Comparison of ENCODE assay signal across 14 cellular contexts in genomic region chr20:3696200-3696599, GRCh38. TPM values are rescaled to one million over a fixed set of nuclear protein-coding genes. Genes with fewer than 3 reads are reported as not detected.
A peak's percentile ranks its signal among the peaks of the same experiment; 100 is the strongest.
DNase-seq lines count a peak whose midpoint lies in the region; ATAC-seq and TF ChIP-seq lines count a peak whose summit lies in the region.
"Had no signal": no experiment of that assay in that cellular context is flagged by ENCODE, and none has a peak within 500 bp of the region (broad histone marks: within the 10 kb centered on the region; RNA-seq: fewer than 3 reads in every experiment).

No MANE protein-coding gene starts in this region.

- ATAC-seq in activated CD8-positive, alpha-beta T cell treated with anti-CD3 and anti-CD28 coated beads for 36 hours = no peak
- no peak for ATAC-seq in activated CD8-positive, alpha-beta T cell treated with anti-CD3 and anti-CD28 coated beads, Interleukin-2, amount 10 ng/mL, durations not matched to agents 7 days and 5 days
- ATAC-seq in HG03108 (IDR thresholded peaks at IDR 0.05; ENCODE audit: unreplicated experiment) = no peak
- ATAC-seq: effector memory CD8-positive, alpha-beta T cell had no signal

- TF ChIP-seq POLR2A in NB4 (IDR thresholded peaks at IDR 0.05; ENCODE audit: extremely low read depth, insufficient read length) (no peak), erythroblast (IDR thresholded peaks at IDR 0.05; ENCODE audit: low read length) (no peak), testis (IDR thresholded peaks at IDR 0.05) (no peak)

- H3K4me2 ChIP-seq in smooth muscle cell = no peak overlapping the region

- no peak overlapping the region for H3K4me3 ChIP-seq in NB4 (ENCODE audit: low read depth, low read length)
- H3K4me3 ChIP-seq in smooth muscle cell = no peak overlapping the region
- no peak overlapping the region for H3K4me3 ChIP-seq in testis

- no peaks in the 10 kb centered on the region for H3F3A ChIP-seq in smooth muscle cell (ENCODE audit: low read depth)

- no peaks in the 10 kb centered on the region for H3K4me1 Mint-ChIP-seq in activated CD8-positive, alpha-beta T cell treated with anti-CD3 and anti-CD28 coated beads for 36 hours (ENCODE audit: low read depth)
- H3K4me1 Mint-ChIP-seq in activated CD8-positive, alpha-beta T cell treated with anti-CD3 and anti-CD28 coated beads, Interleukin-2, amount 10 ng/mL, durations not matched to agents 7 days and 5 days (ENCODE audit: low read depth) = no peaks in the 10 kb centered on the region

- POLR2A ChIA-PET in activated CD8-positive, alpha-beta T cell treated with anti-CD3 and anti-CD28 coated beads for 36 hours (lab: Charles Lee) = no interaction called here
- POLR2A ChIA-PET in activated CD8-positive, alpha-beta T cell treated with anti-CD3 and anti-CD28 coated beads, Interleukin-2, amount 10 ng/mL, durations not matched to agents 7 days and 5 days (lab: Charles Lee) = no interaction called here

- H3K79me2 ChIP-seq in smooth muscle cell (ENCODE audit: low read depth) = no peaks in the 10 kb centered on the region

- 100% methylated on average over 1 of the region's 1 CpG for WGBS in smooth muscle cell (ENCODE audit: low lambda C conversion rate)
- WGBS in testis, 2 donors = 82 to 96% methylated on average over 1 of the region's 1 CpG

- DNase-seq in activated CD8-positive, alpha-beta T cell treated with anti-CD3 and anti-CD28 coated beads for 36 hours = peak; percentile 25
- DNase-seq in activated CD8-positive, alpha-beta T cell treated with anti-CD3 and anti-CD28 coated beads, Interleukin-2, amount 10 ng/mL, durations not matched to agents 7 days and 5 days = no peak
- peak; percentile 47 for DNase-seq in NB4 (ENCODE audit: low read depth)
- peak; percentile 33 to 42 for DNase-seq in erythroblast (lab: John Stamatoyannopoulos, UW)
- DNase-seq in smooth muscle cell (lab: John Stamatoyannopoulos, UW; ENCODE audit: unreplicated experiment) = no peak
- no peak for DNase-seq in testis
- DNase-seq in glomerular visceral epithelial cell (ENCODE audit: extremely low spot score) = no peak
- DNase-seq: activated naive CD4-positive, alpha-beta T cell treated with anti-CD3 and anti-CD28 coated beads, Interleukin-2, amount 50 U/mL, for 16 hours; effector memory CD8-positive, alpha-beta T cell; NCI-H1092 had no signal

- H3K4me3 Mint-ChIP-seq in activated CD8-positive, alpha-beta T cell treated with anti-CD3 and anti-CD28 coated beads for 36 hours = no peak overlapping the region
- no peak overlapping the region for H3K4me3 Mint-ChIP-seq in activated CD8-positive, alpha-beta T cell treated with anti-CD3 and anti-CD28 coated beads, Interleukin-2, amount 10 ng/mL, durations not matched to agents 7 days and 5 days
- H3K4me3 Mint-ChIP-seq: effector memory CD8-positive, alpha-beta T cell had no signal

- TF ChIP-seq CTCF in activated CD8-positive, alpha-beta T cell treated with anti-CD3 and anti-CD28 coated beads for 36 hours (IDR thresholded peaks at IDR 0.05) = peak; percentile 64
- TF ChIP-seq CTCF in NB4 (IDR thresholded peaks at IDR 0.05; ENCODE audit: low read depth, low read length) (peak; percentile 66), smooth muscle cell (IDR thresholded peaks at IDR 0.05; ENCODE audit: borderline replicate concordance, insufficient read depth, poor library complexity, severe bottlenecking) (peak; percentile 35), testis (IDR thresholded peaks at IDR 0.05) (peak in 1 of 3 experiments; percentile 37)

- H4K20me1 ChIP-seq in smooth muscle cell (ENCODE audit: low read depth) = no peaks in the 10 kb centered on the region

- H3K27ac ChIP-seq in smooth muscle cell (ENCODE audit: low read depth) (no peak overlapping the region), testis (no peak overlapping the region)
- H3K27ac ChIP-seq: C4-2B had no signal

- no peaks in the 10 kb centered on the region for H3K36me3 Mint-ChIP-seq in activated CD8-positive, alpha-beta T cell treated with anti-CD3 and anti-CD28 coated beads for 36 hours (ENCODE audit: low read depth)
- H3K36me3 Mint-ChIP-seq in activated CD8-positive, alpha-beta T cell treated with anti-CD3 and anti-CD28 coated beads, Interleukin-2, amount 10 ng/mL, durations not matched to agents 7 days and 5 days (ENCODE audit: low read depth) = no peaks in the 10 kb centered on the region

- no peak overlapping the region for H3K27ac Mint-ChIP-seq in activated CD8-positive, alpha-beta T cell treated with anti-CD3 and anti-CD28 coated beads for 36 hours
- H3K27ac Mint-ChIP-seq in activated CD8-positive, alpha-beta T cell treated with anti-CD3 and anti-CD28 coated beads, Interleukin-2, amount 10 ng/mL, durations not matched to agents 7 days and 5 days = no peak overlapping the region
- H3K27ac Mint-ChIP-seq: effector memory CD8-positive, alpha-beta T cell had no signal

- H3K27me3 ChIP-seq in smooth muscle cell (ENCODE audit: low read depth) = no peaks in the 10 kb centered on the region
- H3K27me3 ChIP-seq in testis = no peaks in the 10 kb centered on the region

- H3K9ac ChIP-seq in smooth muscle cell (ENCODE audit: low read depth) = no peak overlapping the region

- intact Hi-C loops in activated CD8-positive, alpha-beta T cell treated with anti-CD3 and anti-CD28 coated beads for 36 hours (cut with micrococcal nuclease) = no loop called here
- intact Hi-C loops in testis (cut with DNase I; ENCODE audit: low total_unique reads) = no loop called here

- CTCF ChIA-PET in activated CD8-positive, alpha-beta T cell treated with anti-CD3 and anti-CD28 coated beads for 36 hours (lab: Charles Lee) = interaction anchor here (0.7 to 5.5 kb wide), 13 partner anchors 8 to 160 kb away, joined by 3 to 32 read pairs (median 4); no protein-coding TSS in a partner anchor
- CTCF ChIA-PET in activated CD8-positive, alpha-beta T cell treated with anti-CD3 and anti-CD28 coated beads, Interleukin-2, amount 10 ng/mL, durations not matched to agents 7 days and 5 days (lab: Charles Lee) = interaction anchor here (0.8 to 7.8 kb wide), 2 partner anchors 14 to 24 kb away, joined by 3 to 48 read pairs; no protein-coding TSS in a partner anchor

- H3K9me3 Mint-ChIP-seq in activated CD8-positive, alpha-beta T cell treated with anti-CD3 and anti-CD28 coated beads for 36 hours = no peaks in the 10 kb centered on the region
- no peaks in the 10 kb centered on the region for H3K9me3 Mint-ChIP-seq in activated CD8-positive, alpha-beta T cell treated with anti-CD3 and anti-CD28 coated beads, Interleukin-2, amount 10 ng/mL, durations not matched to agents 7 days and 5 days (ENCODE audit: insufficient read depth)
- H3K9me3 Mint-ChIP-seq: effector memory CD8-positive, alpha-beta T cell had no signal

- no peaks in the 10 kb centered on the region for H3K27me3 Mint-ChIP-seq in activated CD8-positive, alpha-beta T cell treated with anti-CD3 and anti-CD28 coated beads for 36 hours
- no peaks in the 10 kb centered on the region for H3K27me3 Mint-ChIP-seq in activated CD8-positive, alpha-beta T cell treated with anti-CD3 and anti-CD28 coated beads, Interleukin-2, amount 10 ng/mL, durations not matched to agents 7 days and 5 days (ENCODE audit: low read depth)

- H3K36me3 ChIP-seq in smooth muscle cell (ENCODE audit: low read depth) (no peaks in the 10 kb centered on the region), testis (ENCODE audit: low read depth, missing control alignments) (no peaks in the 10 kb centered on the region)

- H2AFZ ChIP-seq in smooth muscle cell (ENCODE audit: low read depth) = no peak overlapping the region

- no peaks in the 10 kb centered on the region for H3K4me1 ChIP-seq in smooth muscle cell (ENCODE audit: low read depth)
- H3K4me1 ChIP-seq in testis = no peaks in the 10 kb centered on the region

- H3K9me3 ChIP-seq in smooth muscle cell (replicated peaks; ENCODE audit: low read depth) = no peaks in the 10 kb centered on the region
- H3K9me3 ChIP-seq in testis = no peaks in the 10 kb centered on the region

RNA-seq across cellular contexts. Expression of gene ADAM33, which starts 14.4 kb away (rescaled TPM):
- total RNA-seq in activated CD8-positive, alpha-beta T cell treated with anti-CD3 and anti-CD28 coated beads for 36 hours = not detected
- not detected for total RNA-seq in activated CD8-positive, alpha-beta T cell treated with anti-CD3 and anti-CD28 coated beads, Interleukin-2, amount 10 ng/mL, durations not matched to agents 7 days and 5 days
- total RNA-seq in smooth muscle cell (5.1 and 8.0 TPM in 2 replicates), testis (10 to 100 TPM; 35.4 to 61.1 TPM)
- polyA plus RNA-seq in smooth muscle cell (5.8 and 7.4 TPM in 2 replicates), testis (ENCODE audit: insufficient read depth, low read depth, low replicate concordance) (25.5 TPM)
- total RNA-seq: pulmonary artery endothelial cell had no signal

RNA-seq across cellular contexts. Expression of gene SIGLEC1, which starts 16.2 kb away (rescaled TPM):
- total RNA-seq in activated CD8-positive, alpha-beta T cell treated with anti-CD3 and anti-CD28 coated beads for 36 hours = not detected
- total RNA-seq in activated CD8-positive, alpha-beta T cell treated with anti-CD3 and anti-CD28 coated beads, Interleukin-2, amount 10 ng/mL, durations not matched to agents 7 days and 5 days = not detected
- total RNA-seq in smooth muscle cell (not detected in 2 replicates), testis (1 to 10 TPM; 4.3 to 9.4 TPM)
- polyA plus RNA-seq in smooth muscle cell (not detected in 2 replicates), testis (ENCODE audit: insufficient read depth, low read depth, low replicate concordance) (6.6 TPM)
- total RNA-seq: pulmonary artery endothelial cell had no signal

RNA-seq across cellular contexts. Expression of gene GFRA4, which starts 33.0 kb away (rescaled TPM):
- not detected for total RNA-seq in activated CD8-positive, alpha-beta T cell treated with anti-CD3 and anti-CD28 coated beads for 36 hours
- total RNA-seq in activated CD8-positive, alpha-beta T cell treated with anti-CD3 and anti-CD28 coated beads, Interleukin-2, amount 10 ng/mL, durations not matched to agents 7 days and 5 days = not detected
- total RNA-seq in smooth muscle cell = not detected in 2 replicates
- not detected in 2 replicates for polyA plus RNA-seq in smooth muscle cell
- under 1 TPM; 0.31 to 0.74 TPM for total RNA-seq in testis
- 0.51 TPM for polyA plus RNA-seq in testis (ENCODE audit: insufficient read depth, low read depth, low replicate concordance)
- total RNA-seq: pulmonary artery endothelial cell, ureter had no signal

RNA-seq across cellular contexts. Expression of gene HSPA12B, which starts 36.3 kb away (rescaled TPM):
- not detected for total RNA-seq in activated CD8-positive, alpha-beta T cell treated with anti-CD3 and anti-CD28 coated beads for 36 hours
- total RNA-seq in activated CD8-positive, alpha-beta T cell treated with anti-CD3 and anti-CD28 coated beads, Interleukin-2, amount 10 ng/mL, durations not matched to agents 7 days and 5 days = not detected
- total RNA-seq in smooth muscle cell (0.04 and 0.40 TPM in 2 replicates), testis (10 to 100 TPM; 10.7 to 11.1 TPM)
- polyA plus RNA-seq in smooth muscle cell (0.72 and 1.0 TPM in 2 replicates), testis (ENCODE audit: insufficient read depth, low read depth, low replicate concordance) (8.0 TPM)

Comparison
In these comparisons a context has a peak if more than half of its experiments do, and no peak if none do; other contexts are left out.
1. DNase-seq: peak in activated CD8-positive, alpha-beta T cell treated with anti-CD3 and anti-CD28 coated beads for 36 hours (single experiment), NB4 (single experiment) and erythroblast (2 of 2); none in activated CD8-positive, alpha-beta T cell treated with anti-CD3 and anti-CD28 coated beads, Interleukin-2, amount 10 ng/mL, durations not matched to agents 7 days and 5 days (single experiment), smooth muscle cell (single experiment), testis (single experiment) and glomerular visceral epithelial cell (single experiment).